ENCODE assay signal across 8 cellular contexts in genomic region chr2:24409700-24410556, GRCh38. TPM values are rescaled to one million over a fixed set of nuclear protein-coding genes. Genes with fewer than 3 reads are reported as not detected.
DNase-seq lines count a peak whose midpoint lies in the region; ATAC-seq and TF ChIP-seq lines count a peak whose summit lies in the region.

No MANE protein-coding gene starts in this region.

- no peaks in the 10 kb centered on the region for H3K4me1 Mint-ChIP-seq in activated naive CD4-positive, alpha-beta T cell treated with anti-CD3 and anti-CD28 coated beads, Interleukin-2, amount 10 ng/mL, durations not matched to agents 7 days and 5 days

- H3K4me1 ChIP-seq in heart right ventricle, result peaks cover 0 to 3% (median 0%) of the 10 kb centered on the region in 9 donors

- intact Hi-C loops in heart right ventricle (cut with DNase I), result loop anchor here (1.0 to 10.0 kb wide), 8 partner anchors 315 to 787 kb away; no protein-coding TSS in a partner anchor

- peaks cover 6% of the 10 kb centered on the region for H3K27me3 Mint-ChIP-seq in activated naive CD4-positive, alpha-beta T cell treated with anti-CD3 and anti-CD28 coated beads, Interleukin-2, amount 10 ng/mL, durations not matched to agents 7 days and 5 days

- peak; percentile 71 to 93 (median 84) for TF ChIP-seq CTCF in heart right ventricle (IDR thresholded peaks at IDR 0.05)

- H3K27ac ChIP-seq in heart right ventricle, result no peak overlapping the region

- no peak overlapping the region for H3K27ac Mint-ChIP-seq in activated naive CD4-positive, alpha-beta T cell treated with anti-CD3 and anti-CD28 coated beads, Interleukin-2, amount 10 ng/mL, durations not matched to agents 7 days and 5 days

- peak; percentile 76 for DNase-seq in EH (ENCODE audit: low read depth)
- peak; percentile 81 for DNase-seq in KBM-7
- DNase-seq in NOMO-1 treated with dmso at 0.1 percent for 144 hours (lab: John Stamatoyannopoulos, UW; ENCODE audit: unreplicated experiment), result peak; percentile 29
- DNase-seq in activated naive CD4-positive, alpha-beta T cell treated with anti-CD3 and anti-CD28 coated beads, Interleukin-2, amount 10 ng/mL, durations not matched to agents 7 days and 5 days, result peak; percentile 51
- peak in 1 of 2 donors; percentile 48 for DNase-seq in heart right ventricle
- peak; percentile 30 for DNase-seq in pulmonary artery endothelial cell (ENCODE audit: low read depth, low spot score)

- H3K36me3 ChIP-seq in heart right ventricle, result no peaks in the 10 kb centered on the region

- CTCF ChIA-PET in activated naive CD4-positive, alpha-beta T cell treated with anti-CD3 and anti-CD28 coated beads, Interleukin-2, amount 10 ng/mL, durations not matched to agents 7 days and 5 days (lab: Charles Lee), result interaction anchor here (0.8 to 3.7 kb wide), 26 partner anchors 8 to 786 kb away, joined by 3 to 55 read pairs (median 4); partner anchors contain the start of genes CENPO and PTRHD1

- H3K4me3 ChIP-seq in heart right ventricle, result no peak overlapping the region

- in situ Hi-C loops in KBM-7 (cut with MboI; ENCODE audit: low pct_unique_long_range_greater_than_20kb, low sequenced_read_pairs), result loop anchor here (25.0 kb wide), 1 partner anchor 427 kb away; no protein-coding TSS in a partner anchor

- H3K27me3 ChIP-seq in heart right ventricle, result peaks cover 0 to 14% (median 6%) of the 10 kb centered on the region in 7 donors

- WGBS in heart right ventricle, 2 donors, result 53 to 54% methylated on average over 13 of the region's 13 CpGs

- H3K9me3 ChIP-seq in heart right ventricle, result no peaks in the 10 kb centered on the region

- no peak overlapping the region for H3K4me3 Mint-ChIP-seq in activated naive CD4-positive, alpha-beta T cell treated with anti-CD3 and anti-CD28 coated beads, Interleukin-2, amount 10 ng/mL, durations not matched to agents 7 days and 5 days

- ATAC-seq in heart right ventricle (peak in 7 of 8 donors; percentile 75 to 84 (median 81)), GM18858 (IDR thresholded peaks at IDR 0.05; ENCODE audit: unreplicated experiment) (no peak), HG02588 (IDR thresholded peaks at IDR 0.05; ENCODE audit: unreplicated experiment) (no peak)

- no peaks in the 10 kb centered on the region for H3K9me3 Mint-ChIP-seq in activated naive CD4-positive, alpha-beta T cell treated with anti-CD3 and anti-CD28 coated beads, Interleukin-2, amount 10 ng/mL, durations not matched to agents 7 days and 5 days

- H3K36me3 Mint-ChIP-seq in activated naive CD4-positive, alpha-beta T cell treated with anti-CD3 and anti-CD28 coated beads, Interleukin-2, amount 10 ng/mL, durations not matched to agents 7 days and 5 days, result no peaks in the 10 kb centered on the region

RNA-seq across cellular contexts. Expression of gene ITSN2, which starts 49.6 kb away (rescaled TPM):
- total RNA-seq in heart right ventricle, result 10 to 100 TPM; 32.1 to 49.8 (median 38.2) TPM
- polyA plus RNA-seq in heart right ventricle, result 10 to 100 TPM; 16.8 to 42.1 TPM
- total RNA-seq in pulmonary artery endothelial cell, result 47.9 and 58.4 TPM in 2 replicates

Comparison
In these comparisons a context has a peak if more than half of its experiments do, and no peak if none do; other contexts are left out.
1. ATAC-seq: peak in heart right ventricle (7 of 8); none in GM18858 (single experiment) and HG02588 (single experiment).